ENCODE assay signal across 8 cellular contexts in the genomic region with DNA sequence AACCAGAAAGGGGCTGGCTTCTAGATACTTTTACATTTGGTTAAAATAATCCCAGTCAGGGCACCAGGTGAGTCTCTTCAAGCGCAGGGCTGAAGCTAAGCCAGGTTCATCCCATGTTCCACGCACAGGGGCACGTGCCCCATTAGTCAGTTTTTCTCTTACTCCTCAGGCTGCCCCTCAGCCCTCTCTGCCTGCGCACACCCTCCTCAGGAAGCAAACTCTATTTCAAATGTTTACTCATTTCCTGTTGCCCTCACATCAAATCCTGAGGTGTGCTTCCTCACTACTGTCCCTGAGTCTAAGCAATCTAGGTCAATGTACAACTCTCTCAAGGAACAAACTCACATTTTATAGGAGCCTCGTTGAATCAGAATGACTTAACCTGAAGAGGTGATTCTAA. TPM values are rescaled to one million over a fixed set of nuclear protein-coding genes. Genes with fewer than 3 reads are reported as not detected.
DNase-seq lines count a peak whose midpoint lies in the region; ATAC-seq and TF ChIP-seq lines count a peak whose summit lies in the region.

No MANE protein-coding gene starts in this region.

- BruUV-seq in Caco-2 (replicated peaks; lab: Mats Ljungman, UMichigan): no TSS peak

- no peaks in the 10 kb centered on the region for H3K9me3 ChIP-seq in heart right ventricle
- H3K9me3 ChIP-seq in right cardiac atrium (ENCODE audit: control insufficient read depth, low read length): no peaks in the 10 kb centered on the region
- H3K9me3 ChIP-seq in mucosa of rectum (ENCODE audit: control insufficient read depth in 2 of 2, low read length in 2 of 2): no peaks in the 10 kb centered on the region
- no peaks in the 10 kb centered on the region for H3K9me3 ChIP-seq in vagina
- no peaks in the 10 kb centered on the region for H3K9me3 ChIP-seq in Caco-2

- peak in 1 of 2 donors; percentile 11 for TF ChIP-seq POLR2A in vagina (IDR thresholded peaks at IDR 0.05)

- TF ChIP-seq CTCF in heart right ventricle (IDR thresholded peaks at IDR 0.05) (no peak), vagina (IDR thresholded peaks at IDR 0.05) (no peak), Caco-2 (IDR thresholded peaks at IDR 0.05; ENCODE audit: insufficient read depth in 1 of 2, low read depth in 1 of 2, low read length in 1 of 2, severe bottlenecking in 1 of 2, unreplicated experiment in 1 of 2) (no peak)

- H3K4me3 Mint-ChIP-seq in Caco-2 (ENCODE audit: unreplicated experiment): no peak overlapping the region

- H3K36me3 ChIP-seq in heart right ventricle: no peaks in the 10 kb centered on the region
- H3K36me3 ChIP-seq in mucosa of rectum (ENCODE audit: control insufficient read depth in 2 of 2, insufficient read depth in 2 of 2, low read length in 2 of 2): no peaks in the 10 kb centered on the region
- no peaks in the 10 kb centered on the region for H3K36me3 ChIP-seq in vagina
- no peaks in the 10 kb centered on the region for H3K36me3 ChIP-seq in Caco-2 (ENCODE audit: control insufficient read depth, insufficient read depth, low read length)

- intact Hi-C loops in heart right ventricle (cut with DNase I) (loop anchor here in 2 of 10 donors (5.0 to 10.0 kb wide), 2 partner anchors 58 to 125 kb away; no protein-coding TSS in a partner anchor), right cardiac atrium (cut with DNase I) (no loop called here), vagina (cut with DNase I) (no loop called here), Caco-2 (cut with micrococcal nuclease; ENCODE audit: unreplicated experiment) (no loop called here)

- H3K4me3 ChIP-seq in heart right ventricle: no peak overlapping the region
- H3K4me3 ChIP-seq in right cardiac atrium (ENCODE audit: low read length): no peak overlapping the region
- no peak overlapping the region for H3K4me3 ChIP-seq in mucosa of rectum (ENCODE audit: low read length in 2 of 2)
- no peak overlapping the region for H3K4me3 ChIP-seq in vagina
- H3K4me3 ChIP-seq in Caco-2 (ENCODE audit: low read depth, low read length): no peak overlapping the region

- no peak overlapping the region for H3K27ac Mint-ChIP-seq in Caco-2 (ENCODE audit: unreplicated experiment)

- H3K27ac ChIP-seq in heart right ventricle (peak overlapping the region in 9 of 10 donors; percentile 69 to 88 (median 81)), right cardiac atrium (ENCODE audit: low read length) (no peak overlapping the region), mucosa of rectum (ENCODE audit: low read depth in 2 of 2, low read length in 2 of 2) (peak overlapping the region; percentile 93 to 95), vagina (peak overlapping the region; percentile 37)

- CTCF ChIA-PET in Caco-2 (lab: Charles Lee): no interaction called here

- peak overlapping the region in 1 of 2 donors; percentile 58 for H3K9ac ChIP-seq in mucosa of rectum (ENCODE audit: low read depth in 1 of 2, low read length in 2 of 2)

- no peaks in the 10 kb centered on the region for H3K27me3 Mint-ChIP-seq in Caco-2 (ENCODE audit: insufficient read depth, unreplicated experiment)

- no peak for DNase-seq in heart right ventricle
- no peak for DNase-seq in right cardiac atrium
- peak; percentile 62 for DNase-seq in activated effector memory CD4-positive, alpha-beta T cell treated with Interleukin-2 at 50 U/mL for 16 hours
- no peak for DNase-seq in vagina (ENCODE audit: extremely low spot score in 2 of 2)
- DNase-seq in Caco-2: no peak
- DNase-seq in pons (ENCODE audit: low spot score): no peak

- POLR2A ChIA-PET in Caco-2 (lab: Charles Lee): no interaction called here

- peaks cover 7% of the 10 kb centered on the region for H3K4me1 Mint-ChIP-seq in Caco-2 (ENCODE audit: low read depth, unreplicated experiment)

- 56 to 65% methylated on average over 5 of the region's 5 CpGs for WGBS in heart right ventricle, 2 donors
- WGBS in right cardiac atrium: 68% methylated on average over 5 of the region's 5 CpGs

- H3K27me3 ChIP-seq in heart right ventricle: no peaks in the 10 kb centered on the region
- H3K27me3 ChIP-seq in right cardiac atrium (ENCODE audit: control insufficient read depth, insufficient read depth): no peaks in the 10 kb centered on the region
- H3K27me3 ChIP-seq in mucosa of rectum (ENCODE audit: control insufficient read depth in 2 of 2, insufficient read depth in 2 of 2, low read length in 2 of 2): no peaks in the 10 kb centered on the region
- H3K27me3 ChIP-seq in vagina: no peaks in the 10 kb centered on the region
- no peaks in the 10 kb centered on the region for H3K27me3 ChIP-seq in Caco-2 (replicated peaks; ENCODE audit: control insufficient read depth, insufficient read depth, low read length)

- ATAC-seq in heart right ventricle: no peak
- ATAC-seq in right cardiac atrium: no peak
- ATAC-seq in GM18520 (IDR thresholded peaks at IDR 0.05; ENCODE audit: unreplicated experiment): no peak

- no peaks in the 10 kb centered on the region for H3K36me3 Mint-ChIP-seq in Caco-2 (ENCODE audit: insufficient read depth, unreplicated experiment)

- H3K4me1 ChIP-seq in heart right ventricle (peaks cover 19 to 65% (median 42%) of the 10 kb centered on the region in 9 donors), right cardiac atrium (ENCODE audit: control insufficient read depth, insufficient read depth, low read length) (peaks cover 24% of the 10 kb centered on the region), mucosa of rectum (ENCODE audit: control insufficient read depth in 2 of 2, insufficient read depth in 2 of 2, low read length in 2 of 2) (peaks cover 49 to 68% of the 10 kb centered on the region in 2 donors), vagina (peaks cover 28% of the 10 kb centered on the region), Caco-2 (0 out of 2 replicates have a peak, but pooled peaks cover 4% of the 10 kb centered on the region)

- no peaks in the 10 kb centered on the region for H3K9me3 Mint-ChIP-seq in Caco-2 (ENCODE audit: unreplicated experiment)

RNA-seq across cellular contexts. Expression of a gene that starts 48.5 kb away (rescaled TPM):
- total RNA-seq in heart right ventricle (1,000 to 10,000 TPM in 1 of 10 donors, 100 to 1,000 TPM in 5, 10 to 100 TPM in 4; 46.8 to 1,109 (median 113) TPM), right cardiac atrium (100 to 1,000 TPM in 1 of 4 donors, 10 to 100 TPM in 3; 31.3 to 462 (median 41.8) TPM), vagina (513 TPM), Caco-2 (2022) (288 and 342 TPM in 2 replicates)
- polyA plus RNA-seq in heart right ventricle (10 to 100 TPM; 12.9 to 93.2 TPM), right cardiac atrium (38.8 TPM)
